8 cellular contexts compared by ENCODE assay signal in genomic region chr19:53193534-53194222, GRCh38. TPM values are rescaled to one million over a fixed set of nuclear protein-coding genes. Genes with fewer than 3 reads are reported as not detected.
DNase-seq lines count a peak whose midpoint lies in the region; ATAC-seq and TF ChIP-seq lines count a peak whose summit lies in the region.

No MANE protein-coding gene starts in this region.

- TF ChIP-seq CTCF in BJ (IDR thresholded peaks at IDR 0.05; ENCODE audit: insufficient read depth, low read depth, low read length) (no peak), dorsolateral prefrontal cortex (IDR thresholded peaks at IDR 0.05 in 54 of 56, conservative IDR thresholded peaks at IDR 0.05 in 2 of 56; ENCODE audit: low read depth in 1 of 56, partially characterized antibody in 56 of 56) (peak in 13 of 56 donors; percentile 2 to 43 (median 19))

- H3K36me3 ChIP-seq in BJ (ENCODE audit: control insufficient read depth, insufficient read depth, low read length), result no peaks in the 10 kb centered on the region
- H3K36me3 ChIP-seq in Karpas-422 (ENCODE audit: insufficient read depth, low read length), result peaks cover 17% of the 10 kb centered on the region
- H3K36me3 ChIP-seq in neuron (ENCODE audit: insufficient read depth, low read length), result peaks cover 7% of the 10 kb centered on the region

- no peak for ATAC-seq in activated CD4-positive, CD25-positive, alpha-beta regulatory T cell treated with anti-CD3 and anti-CD28 coated beads, Interleukin-2, amount 50 U/mL, for 24 hours

- H3K9ac ChIP-seq in Karpas-422 (ENCODE audit: low read length), result peak overlapping the region; percentile 41

- CTCF ChIA-PET in BJ (lab: Yijun Ruan, JAX), result interaction anchor here (1.0 to 1.3 kb wide), 3 partner anchors 155 to 599 kb away, joined by 3 to 4 read pairs (median 3); no protein-coding TSS in a partner anchor

- H3K4me3 ChIP-seq in BJ (ENCODE audit: low read depth, low read length) (peak overlapping the region; percentile 76), Karpas-422 (ENCODE audit: low read length) (peak overlapping the region; percentile 86), dorsolateral prefrontal cortex (peak overlapping the region in 58 of 59 donors; percentile 57 to 94 (median 81)), neuron (ENCODE audit: low read length) (peak overlapping the region; percentile 69)

- H3K4me2 ChIP-seq in Karpas-422 (ENCODE audit: low read depth, low read length, poor library complexity, severe bottlenecking), result peak overlapping the region; percentile 87

- no peak for DNase-seq in BJ (ENCODE audit: low read depth)
- DNase-seq in Karpas-422, result no peak
- DNase-seq in dorsolateral prefrontal cortex, result no peak
- DNase-seq in NCI-H128 (lab: John Stamatoyannopoulos, UW; ENCODE audit: unreplicated experiment), result no peak
- DNase-seq in NCI-H524 (lab: John Stamatoyannopoulos, UW), result no peak
- no peak for DNase-seq in NCI-H1105 treated with DMSO at 0.1 percent for 48 hours (lab: John Stamatoyannopoulos, UW)

- H3K79me2 ChIP-seq in Karpas-422 (ENCODE audit: low read length), result peaks cover 42% of the 10 kb centered on the region

- intact Hi-C loops in dorsolateral prefrontal cortex (cut with DNase I), result loop anchor here (1.0 to 10.0 kb wide), 8 partner anchors 34 to 551 kb away; partner anchors contain the start of genes ZNF160 (in 2 of the 2), ZNF845 (in 2 of the 2), ZNF347 (in 1 of the 2) and ZNF525 (in 1 of the 2)

- H3K4me1 ChIP-seq in Karpas-422 (ENCODE audit: low read length) (peaks cover 29% of the 10 kb centered on the region), neuron (ENCODE audit: insufficient read depth, low read length) (peaks cover 3% of the 10 kb centered on the region)

- H2AFZ ChIP-seq in Karpas-422 (ENCODE audit: low read length) (peak overlapping the region; percentile 66; the same call in 1 of the 2 replicates), neuron (ENCODE audit: low read depth, low read length) (peak overlapping the region; percentile 34)

- POLR2A ChIA-PET in BJ (lab: Charles Lee), result no interaction called here

- H3K27ac ChIP-seq in Karpas-422 (ENCODE audit: low read length) (no peak overlapping the region), dorsolateral prefrontal cortex (peak overlapping the region in 44 of 59 donors; percentile 12 to 87 (median 74))

- H4K20me1 ChIP-seq in Karpas-422 (ENCODE audit: insufficient read depth, low read depth, low read length), result no peaks in the 10 kb centered on the region

- H3K27me3 ChIP-seq in BJ (ENCODE audit: control insufficient read depth, insufficient read depth, low read length), result no peaks in the 10 kb centered on the region
- no peaks in the 10 kb centered on the region for H3K27me3 ChIP-seq in Karpas-422 (ENCODE audit: low read length)
- H3K27me3 ChIP-seq in dorsolateral prefrontal cortex, result no peaks in the 10 kb centered on the region
- no peaks in the 10 kb centered on the region for H3K27me3 ChIP-seq in neuron (ENCODE audit: insufficient read depth, low read length)

- no peaks in the 10 kb centered on the region for H3K9me2 ChIP-seq in Karpas-422 (replicated peaks; ENCODE audit: insufficient read depth, low read length)

- H3K9me3 ChIP-seq in Karpas-422 (ENCODE audit: low read length) (peaks cover 4% of the 10 kb centered on the region; the same call in 1 of the 2 replicates), neuron (ENCODE audit: low read length) (peaks cover 12% of the 10 kb centered on the region)

RNA-seq across cellular contexts. Expression of gene ZNF665, which starts 0.5 kb away (rescaled TPM):
- 3.0 and 3.5 TPM in 2 replicates for polyA plus RNA-seq in BJ (2011; rRNA removed)
- 1.4 and 3.7 TPM in 2 replicates for polyA minus RNA-seq in BJ (2011; rRNA and poly(A)+ RNA removed)
- total RNA-seq in Karpas-422 (2014; rRNA removed; shearing (Covaris generic); ENCODE audit: low replicate concordance), result 9.3 and 52.1 TPM in 2 replicates
- total RNA-seq in dorsolateral prefrontal cortex, result 10 to 100 TPM in 8 of 120 experiments, 1 to 10 TPM in 112; 2.3 to 13.6 (median 5.9) TPM

RNA-seq across cellular contexts. Expression of gene ZNF347, which starts 34.8 kb away (rescaled TPM):
- 2.0 and 4.2 TPM in 2 replicates for polyA plus RNA-seq in BJ (2011; rRNA removed)
- 3.0 and 4.3 TPM in 2 replicates for polyA minus RNA-seq in BJ (2011; rRNA and poly(A)+ RNA removed)
- 11.3 and 17.6 TPM in 2 replicates for total RNA-seq in Karpas-422 (2014; rRNA removed; shearing (Covaris generic); ENCODE audit: low replicate concordance)
- 10 to 100 TPM; 10.6 to 29.1 (median 17.1) TPM for total RNA-seq in dorsolateral prefrontal cortex
